In the genomic region with DNA sequence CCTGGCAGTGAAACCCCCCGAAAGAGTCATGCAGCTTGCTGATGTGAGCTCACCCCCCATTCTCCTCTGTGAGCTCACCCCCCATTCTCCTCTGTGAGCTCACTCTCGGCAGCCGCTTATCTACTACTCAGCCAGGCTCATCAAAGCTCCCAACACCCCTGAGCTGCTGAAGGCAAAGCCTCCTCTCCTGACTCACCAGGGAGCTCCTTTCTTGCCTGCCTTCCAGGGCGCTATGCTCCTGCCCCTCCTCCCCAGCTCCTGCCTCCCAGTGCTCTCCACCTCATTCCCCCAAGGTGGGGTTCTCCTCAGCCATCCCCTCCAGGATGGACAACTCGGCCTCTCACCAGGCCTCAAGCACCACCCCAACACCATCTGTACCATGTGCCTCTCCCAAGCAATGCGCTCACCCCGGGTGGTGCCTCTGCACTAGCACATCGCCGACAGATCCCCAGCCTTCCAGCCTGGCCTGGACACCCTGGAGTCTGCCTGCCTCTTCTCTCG, we compare ENCODE assay signal across 1 cellular context.
TF ChIP-seq lines count a peak whose summit lies in the region.

No MANE protein-coding gene starts in this region.

TF ChIP-seq in H1, 55 proteins besides CTCF, POLR2A, EP300 and RAD21:
- TF ChIP-seq KDM4A (IDR thresholded peaks at IDR 0.05; ENCODE audit: low read depth, low read length, severe bottlenecking) (no peak), TAF7 (optimal IDR thresholded peaks at IDR 0.05; ENCODE audit: borderline replicate concordance, low read depth, low read length) (no peak), PHF8 (conservative IDR thresholded peaks at IDR 0.05; ENCODE audit: low read depth, low read length) (no peak), POU5F1 (IDR thresholded peaks at IDR 0.05; ENCODE audit: low read depth, low read length) (no peak), JUN (IDR thresholded peaks at IDR 0.05; ENCODE audit: low read depth, low read length) (no peak), SP1 (IDR thresholded peaks at IDR 0.05; ENCODE audit: low read depth, low read length) (no peak)
